In genomic region chr17:62653002-62653830, GRCh38 we compare ENCODE assay signal across 8 cellular contexts. TPM values are rescaled to one million over a fixed set of nuclear protein-coding genes. Genes with fewer than 3 reads are reported as not detected.
DNase-seq lines count a peak whose midpoint lies in the region; ATAC-seq and TF ChIP-seq lines count a peak whose summit lies in the region.

No MANE protein-coding gene starts in this region.

- H3K14ac ChIP-seq in trophoblast cell (ENCODE audit: low read length) = peak overlapping the region; percentile 45

- H3K18ac ChIP-seq in trophoblast cell (ENCODE audit: low read length) = peak overlapping the region; percentile 72

- peak overlapping the region; percentile 34 for H3K4ac ChIP-seq in trophoblast cell (ENCODE audit: low read depth, low read length)

- H3K27me3 ChIP-seq in RWPE2 (ENCODE audit: insufficient read depth, poor library complexity, severe bottlenecking) (no peaks in the 10 kb centered on the region), trophoblast cell (ENCODE audit: insufficient read depth, low read length) (no peaks in the 10 kb centered on the region)

- peak overlapping the region; percentile 85 for H4K91ac ChIP-seq in trophoblast cell (ENCODE audit: low read depth, low read length)

- peak overlapping the region; percentile 42 for H2BK5ac ChIP-seq in trophoblast cell (ENCODE audit: low read depth, low read length, poor library complexity)

- H3K79me2 ChIP-seq in trophoblast cell (ENCODE audit: control insufficient read depth, insufficient read depth, low read length, poor library complexity) = peaks cover 3% of the 10 kb centered on the region

- peaks cover 15% of the 10 kb centered on the region for H3K79me1 ChIP-seq in trophoblast cell (ENCODE audit: low read length)

- intact Hi-C loops in head of caudate nucleus (cut with DNase I) = no loop called here

- ATAC-seq in GM21786 (IDR thresholded peaks at IDR 0.05; ENCODE audit: unreplicated experiment) = peak; percentile 92
- ATAC-seq in RWPE2 (ENCODE audit: low read depth) = peak; percentile 20; the same call in 1 of the 3 replicates

- no peaks in the 10 kb centered on the region for H3K4me1 ChIP-seq in RWPE2 (ENCODE audit: insufficient read depth, poor library complexity, severe bottlenecking)
- H3K4me1 ChIP-seq in trophoblast cell (ENCODE audit: control insufficient read depth in 1 of 2, insufficient read depth in 2 of 2, low read length in 2 of 2) = peaks cover 29 to 34% of the 10 kb centered on the region in 2 experiments
- no peaks in the 10 kb centered on the region for H3K4me1 ChIP-seq in urinary bladder (ENCODE audit: insufficient read depth)

- H3K27ac ChIP-seq in KOPT-K1 (ENCODE audit: low read depth, low read length, poor library complexity, severe bottlenecking) = peak overlapping the region; percentile 71
- peak overlapping the region; percentile 5 for H3K27ac ChIP-seq in RWPE2 (ENCODE audit: poor library complexity, severe bottlenecking)
- peak overlapping the region; percentile 75 for H3K27ac ChIP-seq in trophoblast cell (ENCODE audit: low read depth, low read length)
- peak overlapping the region; percentile 33 for H3K27ac ChIP-seq in urinary bladder (ENCODE audit: low read depth)

- no peak overlapping the region for H3K23ac ChIP-seq in trophoblast cell (ENCODE audit: low read length)

- WGBS in trophoblast cell (ENCODE audit: extremely low coverage, insufficient coverage, insufficient read length) = no CpG with 5 or more reads among the region's 30 CpGs
- WGBS in urinary bladder = 3% methylated on average over 30 of the region's 30 CpGs

- H3K4me2 ChIP-seq in trophoblast cell (ENCODE audit: low read length) = peak overlapping the region; percentile 80

- peak overlapping the region; percentile 39 for H4K12ac ChIP-seq in trophoblast cell (ENCODE audit: low read depth, low read length)

- H3K9me3 ChIP-seq in KOPT-K1 (ENCODE audit: insufficient read depth, low read length, poor library complexity, severe bottlenecking) (no peaks in the 10 kb centered on the region), RWPE2 (ENCODE audit: severe bottlenecking) (no peaks in the 10 kb centered on the region), trophoblast cell (ENCODE audit: insufficient read depth, low read depth, low read length) (no peaks in the 10 kb centered on the region)

- no peak overlapping the region for H3K4me3 ChIP-seq in RWPE2 (ENCODE audit: severe bottlenecking)
- H3K4me3 ChIP-seq in trophoblast cell (ENCODE audit: low read depth, low read length) = peak overlapping the region; percentile 41
- H3K4me3 ChIP-seq in urinary bladder (ENCODE audit: low read depth, low read length) = peak overlapping the region; percentile 48

- H2AFZ ChIP-seq in trophoblast cell (ENCODE audit: insufficient read depth, low read length, poor library complexity) = peak overlapping the region; percentile 15

- peak overlapping the region; percentile 67 for H2BK120ac ChIP-seq in trophoblast cell (ENCODE audit: insufficient read depth, low read length, poor library complexity)

- H3K9ac ChIP-seq in trophoblast cell (ENCODE audit: low read length) = peak overlapping the region; percentile 21

- no peak overlapping the region for H2AK5ac ChIP-seq in trophoblast cell (ENCODE audit: low read length)

- peak overlapping the region; percentile 61 for H4K8ac ChIP-seq in trophoblast cell (ENCODE audit: low read depth, low read length)

- no peaks in the 10 kb centered on the region for H3K36me3 ChIP-seq in KOPT-K1 (ENCODE audit: insufficient read depth, low read length)
- no peaks in the 10 kb centered on the region for H3K36me3 ChIP-seq in RWPE2 (ENCODE audit: low read depth)
- peaks cover 4 to 11% of the 10 kb centered on the region in 2 experiments for H3K36me3 ChIP-seq in trophoblast cell (ENCODE audit: control insufficient read depth in 1 of 2, insufficient read depth in 2 of 2, low read length in 2 of 2)
- no peaks in the 10 kb centered on the region for H3K36me3 ChIP-seq in urinary bladder (ENCODE audit: insufficient read depth)

- DNase-seq in DMS153 treated with DMSO at 0.1 percent for 48 hours (lab: John Stamatoyannopoulos, UW; ENCODE audit: unreplicated experiment) (peak; percentile 95), RWPE2 (ENCODE audit: low spot score) (no peak), activated gamma-delta T cell (lab: John Stamatoyannopoulos, UW) (peak; percentile 29), head of caudate nucleus (peak in 41 of 42 donors; percentile 17 to 83 (median 65)), trophoblast cell (peak; percentile 40 to 48)

- TF ChIP-seq CTCF in RWPE2 (IDR thresholded peaks at IDR 0.05; ENCODE audit: poor library complexity, severe bottlenecking) = no peak

- H2BK12ac ChIP-seq in trophoblast cell (ENCODE audit: low read length) = peak overlapping the region; percentile 67

RNA-seq across cellular contexts. Expression of gene MRC2, which starts 25.7 kb away (rescaled TPM):
- 70.3 and 73.6 TPM in 2 replicates for polyA plus RNA-seq in trophoblast cell (2013)
- total RNA-seq in urinary bladder = 206 TPM
- 45.1 TPM for polyA plus RNA-seq in urinary bladder

Comparison
In these comparisons a context has a peak if more than half of its experiments do, and no peak if none do; other contexts are left out.
1. H3K27ac ChIP-seq: peak in every context shown above with its lines; median percentile 75 in trophoblast cell; 71 in KOPT-K1; 33 in urinary bladder; 5 in RWPE2.